Comparison of ENCODE assay signal across 8 cellular contexts in the genomic region with DNA sequence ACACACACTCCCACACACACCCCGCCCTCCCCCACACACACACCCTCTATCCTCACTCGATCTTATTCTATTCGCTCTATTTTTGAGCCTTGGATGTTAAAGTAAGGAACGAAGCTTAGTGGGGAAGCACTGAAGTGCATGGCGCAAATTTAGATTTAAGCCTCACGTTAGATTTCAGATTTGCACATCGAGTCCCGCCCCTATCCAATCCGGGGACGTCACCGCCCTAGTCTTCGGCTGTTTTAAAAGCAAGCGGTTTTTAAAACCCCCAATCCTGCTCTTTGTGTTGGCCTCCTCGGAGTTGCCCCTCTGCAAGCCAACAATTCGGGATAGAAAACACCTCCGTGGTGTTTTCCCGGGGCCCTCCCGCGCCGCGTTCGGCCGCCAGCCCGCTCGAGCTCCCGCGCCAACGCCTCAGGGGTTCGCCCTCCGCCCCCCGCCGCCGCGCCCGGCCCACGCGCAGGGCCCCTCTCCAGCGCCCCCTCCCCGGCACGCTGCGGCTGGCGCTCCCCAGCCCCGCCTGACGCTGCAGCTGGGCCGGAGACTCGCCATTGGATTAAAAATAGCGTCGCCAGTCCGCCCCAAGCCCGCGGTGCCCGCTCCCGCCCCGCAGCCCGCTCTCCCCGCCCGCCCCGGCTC. TPM values are rescaled to one million over a fixed set of nuclear protein-coding genes. Genes with fewer than 3 reads are reported as not detected.
DNase-seq lines count a peak whose midpoint lies in the region; ATAC-seq, FAIRE-seq and TF ChIP-seq lines count a peak whose summit lies in the region.

A gene with protein sequence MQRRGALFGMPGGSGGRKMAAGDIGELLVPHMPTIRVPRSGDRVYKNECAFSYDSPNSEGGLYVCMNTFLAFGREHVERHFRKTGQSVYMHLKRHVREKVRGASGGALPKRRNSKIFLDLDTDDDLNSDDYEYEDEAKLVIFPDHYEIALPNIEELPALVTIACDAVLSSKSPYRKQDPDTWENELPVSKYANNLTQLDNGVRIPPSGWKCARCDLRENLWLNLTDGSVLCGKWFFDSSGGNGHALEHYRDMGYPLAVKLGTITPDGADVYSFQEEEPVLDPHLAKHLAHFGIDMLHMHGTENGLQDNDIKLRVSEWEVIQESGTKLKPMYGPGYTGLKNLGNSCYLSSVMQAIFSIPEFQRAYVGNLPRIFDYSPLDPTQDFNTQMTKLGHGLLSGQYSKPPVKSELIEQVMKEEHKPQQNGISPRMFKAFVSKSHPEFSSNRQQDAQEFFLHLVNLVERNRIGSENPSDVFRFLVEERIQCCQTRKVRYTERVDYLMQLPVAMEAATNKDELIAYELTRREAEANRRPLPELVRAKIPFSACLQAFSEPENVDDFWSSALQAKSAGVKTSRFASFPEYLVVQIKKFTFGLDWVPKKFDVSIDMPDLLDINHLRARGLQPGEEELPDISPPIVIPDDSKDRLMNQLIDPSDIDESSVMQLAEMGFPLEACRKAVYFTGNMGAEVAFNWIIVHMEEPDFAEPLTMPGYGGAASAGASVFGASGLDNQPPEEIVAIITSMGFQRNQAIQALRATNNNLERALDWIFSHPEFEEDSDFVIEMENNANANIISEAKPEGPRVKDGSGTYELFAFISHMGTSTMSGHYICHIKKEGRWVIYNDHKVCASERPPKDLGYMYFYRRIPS (plus strand): TSS at position 574 of the 639 bp plus-strand sequence. CDS start 186 bp downstream, outside the sequence.

- H2BK120ac ChIP-seq in H1 (replicated peaks; ENCODE audit: low read depth, low read length): no peak within 1 kb of the TSS
- H2BK120ac ChIP-seq in mesenchymal stem cell (ENCODE audit: low read depth, low read length): peak within 1 kb of the TSS; percentile 89

- no peak for TF ChIP-seq CTCF in activated CD8-positive, alpha-beta T cell treated with anti-CD3 and anti-CD28 coated beads for 36 hours (IDR thresholded peaks at IDR 0.05)
- TF ChIP-seq CTCF in H1 (IDR thresholded peaks at IDR 0.05; ENCODE audit: control extremely low read depth in 1 of 3, insufficient read depth in 1 of 3, low read depth in 1 of 3, low read length in 3 of 3): no peak

- peak within 1 kb of the TSS; percentile 69 for H3K56ac ChIP-seq in H1 (replicated peaks; ENCODE audit: insufficient read length, low read depth, low read length)

- H2BK15ac ChIP-seq in H1 (ENCODE audit: low read length) (peak within 1 kb of the TSS; percentile 81; the same call in 1 of the 2 replicates), mesenchymal stem cell (ENCODE audit: low read depth, poor library complexity, severe bottlenecking) (peak within 1 kb of the TSS; percentile 82)

- no peak within 1 kb of the TSS for H3K14ac ChIP-seq in H1 (ENCODE audit: insufficient read length)
- H3K14ac ChIP-seq in mesenchymal stem cell (ENCODE audit: low read length in 2 of 2): peak within 1 kb of the TSS in 1 of 2 experiments; percentile 57

- H3K4me1 ChIP-seq in CD4-positive, CD25-positive, alpha-beta regulatory T cell (ENCODE audit: control insufficient read depth, insufficient read depth, low read length, poor library complexity, severe bottlenecking): peaks cover 20% of the 10 kb centered on the region
- H3K4me1 ChIP-seq in H1 (replicated peaks in 1 of 4; ENCODE audit: control insufficient read depth in 3 of 4, insufficient read depth in 4 of 4, low read length in 3 of 4) (peaks cover 3 to 8% (median 4%) of the 10 kb centered on the region in 4 experiments; a peak in 6 of 7 replicates), mesenchymal stem cell (ENCODE audit: control insufficient read depth, insufficient read depth, low read depth, low read length) (peaks cover 3% of the 10 kb centered on the region)

- H2BK12ac ChIP-seq in H1 (ENCODE audit: low read depth, low read length): peak within 1 kb of the TSS; percentile 55
- H2BK12ac ChIP-seq in mesenchymal stem cell (ENCODE audit: low read length in 2 of 2): peak within 1 kb of the TSS; percentile 18 to 65

- TF ChIP-seq EP300 in H1 (IDR thresholded peaks at IDR 0.05; ENCODE audit: borderline replicate concordance in 1 of 2, low read depth in 2 of 2, low read length in 2 of 2): no peak

- intact Hi-C loops in activated CD8-positive, alpha-beta T cell treated with anti-CD3 and anti-CD28 coated beads for 36 hours (cut with micrococcal nuclease): loop anchor here (5.0 kb wide), 1 partner anchor 50 kb away; the partner anchor contains the start of genes MRPL47 and NDUFB5

- H3K23ac ChIP-seq in H1 (ENCODE audit: insufficient read length) (no peak within 1 kb of the TSS), mesenchymal stem cell (ENCODE audit: low read length in 2 of 2) (peak within 1 kb of the TSS in 1 of 2 experiments; percentile 73)

- H3K18ac ChIP-seq in H1 (ENCODE audit: extremely low read depth, low read length) (peak within 1 kb of the TSS; percentile 96), mesenchymal stem cell (ENCODE audit: low read depth in 1 of 2, low read length in 2 of 2) (peak within 1 kb of the TSS; percentile 65 to 73)

- no peaks in the 10 kb centered on the region for H3K27me3 ChIP-seq in CD4-positive, CD25-positive, alpha-beta regulatory T cell (ENCODE audit: control insufficient read depth, insufficient read depth, low read length)
- H3K27me3 ChIP-seq in H1 (replicated peaks in 1 of 4; ENCODE audit: control insufficient read depth in 3 of 4, extremely low read depth in 1 of 4, insufficient read depth in 3 of 4, low read length in 3 of 4): no peaks in the 10 kb centered on the region
- no peaks in the 10 kb centered on the region for H3K27me3 ChIP-seq in mesenchymal stem cell (ENCODE audit: control insufficient read depth in 1 of 2, insufficient read depth in 1 of 2, low read length in 2 of 2)

- no peaks in the 10 kb centered on the region for H3K36me3 ChIP-seq in CD4-positive, CD25-positive, alpha-beta regulatory T cell (ENCODE audit: control insufficient read depth, insufficient read depth, low read length)
- H3K36me3 ChIP-seq in H1 (ENCODE audit: control insufficient read depth in 2 of 4, insufficient read depth in 4 of 4, low read length in 3 of 4) (no peaks in the 10 kb centered on the region), mesenchymal stem cell (ENCODE audit: control insufficient read depth in 1 of 2, insufficient read depth in 2 of 2, low read depth in 1 of 2, low read length in 2 of 2) (peaks cover 0 to 3% of the 10 kb centered on the region in 2 experiments)

- POLR2A ChIA-PET in activated CD8-positive, alpha-beta T cell treated with anti-CD3 and anti-CD28 coated beads for 36 hours (lab: Charles Lee): interaction anchor here (0.6 to 1.9 kb wide), 5 partner anchors 10 to 69 kb away, joined by 3 to 11 read pairs (median 3); partner anchors contain the start of gene NDUFB5
- POLR2A ChIA-PET in H1 (lab: Charles Lee; ENCODE audit: partially characterized antibody): interaction anchor here (0.7 to 2.7 kb wide), 15 partner anchors 9 to 329 kb away, joined by 3 to 11 read pairs (median 4); partner anchors contain the start of genes MRPL47, NDUFB5 and ZNF639

- H3K4ac ChIP-seq in H1 (replicated peaks; ENCODE audit: insufficient read length, low read depth, low read length) (peak within 1 kb of the TSS; percentile 91), mesenchymal stem cell (ENCODE audit: low read depth in 1 of 2, low read length in 2 of 2) (peak within 1 kb of the TSS; percentile 75 to 80)

- no peaks in the 10 kb centered on the region for H3K9me3 ChIP-seq in CD4-positive, CD25-positive, alpha-beta regulatory T cell (ENCODE audit: control insufficient read depth in 2 of 2, low read length in 2 of 2)
- no peaks in the 10 kb centered on the region for H3K9me3 ChIP-seq in H1 (ENCODE audit: insufficient read depth in 2 of 2, low read depth in 1 of 2, low read length in 1 of 2)
- no peaks in the 10 kb centered on the region for H3K9me3 ChIP-seq in mesenchymal stem cell (ENCODE audit: control insufficient read depth, low read length)

- CTCF ChIA-PET in activated CD8-positive, alpha-beta T cell treated with anti-CD3 and anti-CD28 coated beads for 36 hours (lab: Charles Lee): interaction anchor here (0.9 to 1.0 kb wide), 2 partner anchors 40 to 46 kb away, joined by 3 read pairs; no protein-coding TSS in a partner anchor
- CTCF ChIA-PET in H1 (lab: Charles Lee; ENCODE audit: partially characterized antibody): interaction anchor here (0.7 to 1.5 kb wide), 3 partner anchors 10 to 57 kb away, joined by 3 to 7 read pairs (median 3); no protein-coding TSS in a partner anchor

- H3K79me1 ChIP-seq in H1 (ENCODE audit: low read depth, low read length): peaks cover 6% of the 10 kb centered on the region
- H3K79me1 ChIP-seq in mesenchymal stem cell (replicated peaks; ENCODE audit: low read length, poor library complexity, severe bottlenecking): peaks cover 2% of the 10 kb centered on the region

- peak; percentile 43 to 82 (median 66) for DNase-seq in CD4-positive, CD25-positive, alpha-beta regulatory T cell
- DNase-seq in NCI-H748 treated with DMSO at 0.1 percent for 48 hours (lab: John Stamatoyannopoulos, UW): peak; percentile 33
- peak; percentile 78 for DNase-seq in activated CD8-positive, alpha-beta T cell treated with anti-CD3 and anti-CD28 coated beads for 36 hours
- DNase-seq in H1 (ENCODE audit: low read depth in 1 of 2, low spot score in 2 of 2): peak in 1 of 2 experiments; percentile 86
- peak; percentile 84 for DNase-seq in mesenchymal stem cell
- peak; percentile 20 for DNase-seq in stimulated activated CD8-positive, alpha-beta memory T cell treated with anti-CD3 and anti-CD28 coated beads, Interleukin-15, amount 100 ng/mL, for 24 hours (ENCODE audit: low read depth)

- peaks cover 0 to 5% of the 10 kb centered on the region in 2 experiments for H4K20me1 ChIP-seq in H1 (replicated peaks in 1 of 2; ENCODE audit: control insufficient read depth in 1 of 2, insufficient read depth in 2 of 2, low read length in 2 of 2)

- WGBS in H1 (ENCODE audit: extremely low coverage in 1 of 2, insufficient coverage in 1 of 2, insufficient read length in 1 of 2, insufficient replicate concordance in 2 of 2, low coverage in 1 of 2, low lambda C conversion rate in 2 of 2, missing lambda C conversion rate in 1 of 2), 2 experiments: 2 to 100% methylated on average over 2 to 29 of the region's 58 CpGs
- under 1% methylated on average over 29 of the region's 58 CpGs for WGBS in mesenchymal stem cell

- peak within 1 kb of the TSS; percentile 52; the same call in 1 of the 2 replicates for H2BK5ac ChIP-seq in H1 (ENCODE audit: low read depth, low read length)
- H2BK5ac ChIP-seq in mesenchymal stem cell (ENCODE audit: low read depth, low read length, poor library complexity, severe bottlenecking): peak within 1 kb of the TSS; percentile 90

- TF ChIP-seq POLR2A in H1 (IDR thresholded peaks at IDR 0.05; ENCODE audit: control extremely low read depth in 1 of 2, low read depth in 2 of 2, low read length in 2 of 2): peak in 1 of 2 experiments; percentile 38; a peak in 2 of 3 replicates

- H3K27me3 Mint-ChIP-seq in CD4-positive, CD25-positive, alpha-beta regulatory T cell: peaks cover 24% of the 10 kb centered on the region
- peaks cover 10% of the 10 kb centered on the region for H3K27me3 Mint-ChIP-seq in activated CD8-positive, alpha-beta T cell treated with anti-CD3 and anti-CD28 coated beads for 36 hours

- H4K91ac ChIP-seq in H1 (replicated peaks; ENCODE audit: insufficient read length, low read length) (peak within 1 kb of the TSS; percentile 71), mesenchymal stem cell (ENCODE audit: low read length) (peak within 1 kb of the TSS; percentile 48)

- no peak for TF ChIP-seq RAD21 in H1 (IDR thresholded peaks at IDR 0.05 in 1 of 2, conservative IDR thresholded peaks at IDR 0.05 in 1 of 2; ENCODE audit: low read depth in 2 of 2, low read length in 2 of 2)

- H2AFZ ChIP-seq in H1 (ENCODE audit: low read length) (peak within 1 kb of the TSS; percentile 86; the same call in 1 of the 2 replicates), mesenchymal stem cell (ENCODE audit: low read depth, low read length) (peak within 1 kb of the TSS; percentile 91)

- H3K4me1 Mint-ChIP-seq in CD4-positive, CD25-positive, alpha-beta regulatory T cell: peaks cover 13 to 37% (median 23%) of the 10 kb centered on the region in 4 donors
- H3K4me1 Mint-ChIP-seq in activated CD8-positive, alpha-beta T cell treated with anti-CD3 and anti-CD28 coated beads for 36 hours (ENCODE audit: low read depth): peaks cover 20% of the 10 kb centered on the region

- peak within 1 kb of the TSS; percentile 90 to 98 (median 94) for H3K4me3 Mint-ChIP-seq in CD4-positive, CD25-positive, alpha-beta regulatory T cell
- H3K4me3 Mint-ChIP-seq in activated CD8-positive, alpha-beta T cell treated with anti-CD3 and anti-CD28 coated beads for 36 hours: peak within 1 kb of the TSS; percentile 95

- FAIRE-seq in H1 (lab: Jason Lieb, UNC): no peak

- peak within 1 kb of the TSS; percentile 94 for H4K5ac ChIP-seq in H1 (ENCODE audit: insufficient read length, low read depth, low read length)

- H3K9ac ChIP-seq in H1 (replicated peaks in 1 of 4; ENCODE audit: extremely low read depth in 1 of 4, low read depth in 3 of 4, low read length in 3 of 4): peak within 1 kb of the TSS; percentile 72 to 97 (median 96)
- H3K9ac ChIP-seq in mesenchymal stem cell (ENCODE audit: low read length): peak within 1 kb of the TSS; percentile 89

- peak within 1 kb of the TSS; percentile 76 to 95 for H3K4me2 ChIP-seq in H1 (ENCODE audit: insufficient read depth in 1 of 2, low read depth in 2 of 2, low read length in 2 of 2)
- H3K4me2 ChIP-seq in mesenchymal stem cell (ENCODE audit: low read length, poor library complexity, severe bottlenecking): peak within 1 kb of the TSS; percentile 90

- H4K8ac ChIP-seq in H1 (ENCODE audit: extremely low read depth, insufficient read depth, low read length): peak within 1 kb of the TSS; percentile 95
- H4K8ac ChIP-seq in mesenchymal stem cell (ENCODE audit: low read length): peak within 1 kb of the TSS; percentile 81

- no peaks in the 10 kb centered on the region for H3K36me3 Mint-ChIP-seq in CD4-positive, CD25-positive, alpha-beta regulatory T cell
- peaks cover 6% of the 10 kb centered on the region for H3K36me3 Mint-ChIP-seq in activated CD8-positive, alpha-beta T cell treated with anti-CD3 and anti-CD28 coated beads for 36 hours (ENCODE audit: low read depth)

- H3K27ac Mint-ChIP-seq in CD4-positive, CD25-positive, alpha-beta regulatory T cell: peak within 1 kb of the TSS; percentile 84 to 93 (median 88)
- peak within 1 kb of the TSS; percentile 93 for H3K27ac Mint-ChIP-seq in activated CD8-positive, alpha-beta T cell treated with anti-CD3 and anti-CD28 coated beads for 36 hours

- H3K27ac ChIP-seq in CD4-positive, CD25-positive, alpha-beta regulatory T cell (ENCODE audit: insufficient read depth, low read length, poor library complexity, severe bottlenecking): peak within 1 kb of the TSS; percentile 47
- H3K27ac ChIP-seq in H1 (ENCODE audit: low read depth, low read length) (peak within 1 kb of the TSS; percentile 81), mesenchymal stem cell (ENCODE audit: low read length, poor library complexity, severe bottlenecking) (peak within 1 kb of the TSS; percentile 91)

- H2AK5ac ChIP-seq in H1 (ENCODE audit: low read depth, low read length): no peak within 1 kb of the TSS
- peak within 1 kb of the TSS; percentile 68 for H2AK5ac ChIP-seq in mesenchymal stem cell (ENCODE audit: low read length, severe bottlenecking)

- peak within 1 kb of the TSS; percentile 79 for H3K4me3 ChIP-seq in CD4-positive, CD25-positive, alpha-beta regulatory T cell (ENCODE audit: low read depth, low read length)
- H3K4me3 ChIP-seq in H1 (ENCODE audit: extremely low read depth in 1 of 4, insufficient read depth in 2 of 4, low read depth in 3 of 4, low read length in 4 of 4): peak within 1 kb of the TSS; percentile 62 to 97 (median 84)
- H3K4me3 ChIP-seq in mesenchymal stem cell (ENCODE audit: insufficient read depth in 1 of 2, low read depth in 1 of 2, low read length in 2 of 2): peak within 1 kb of the TSS; percentile 82 to 84

- no peaks in the 10 kb centered on the region for H3K9me3 Mint-ChIP-seq in CD4-positive, CD25-positive, alpha-beta regulatory T cell
- no peaks in the 10 kb centered on the region for H3K9me3 Mint-ChIP-seq in activated CD8-positive, alpha-beta T cell treated with anti-CD3 and anti-CD28 coated beads for 36 hours

- ATAC-seq in CD4-positive, CD25-positive, alpha-beta regulatory T cell (ENCODE audit: low read depth in 2 of 2): peak; percentile 61 to 63
- ATAC-seq in GM19324 (IDR thresholded peaks at IDR 0.05; ENCODE audit: low FRiP score, unreplicated experiment) (peak; percentile 76), HG03442 (IDR thresholded peaks at IDR 0.05; ENCODE audit: unreplicated experiment) (peak; percentile 58)
- peak; percentile 62 for ATAC-seq in activated CD8-positive, alpha-beta T cell treated with anti-CD3 and anti-CD28 coated beads for 36 hours

- H3K79me2 ChIP-seq in H1 (ENCODE audit: control insufficient read depth in 1 of 2, insufficient read depth in 2 of 2, low read length in 2 of 2): peaks cover 5 to 35% of the 10 kb centered on the region in 2 experiments; a peak in 3 of 4 replicates

- peaks cover 5% of the 10 kb centered on the region; the same call in 1 of the 2 replicates for H3K23me2 ChIP-seq in H1 (ENCODE audit: low read depth, low read length)

- no peak within 1 kb of the TSS for H2BK20ac ChIP-seq in H1 (ENCODE audit: low read length)

RNA-seq across cellular contexts. Expression of the gene that starts here (rescaled TPM):
- 6.4 TPM for total RNA-seq in CD4-positive, CD25-positive, alpha-beta regulatory T cell
- 1 to 10 TPM; 3.2 to 6.5 (median 3.6) TPM for polyA plus RNA-seq in CD4-positive, CD25-positive, alpha-beta regulatory T cell
- total RNA-seq in activated CD8-positive, alpha-beta T cell treated with anti-CD3 and anti-CD28 coated beads for 36 hours: 10 to 100 TPM in 1 of 2 experiments, 1 to 10 TPM in 1; 9.6 to 11.7 TPM
- total RNA-seq in H1 (2021; fragmentation: NEBNext Ultra II Directional; extraction: Animal tissue kit (Norgen Biotek cat#: 25700)): 25.9 and 28.0 TPM in 2 replicates
- polyA plus RNA-seq in H1 (2011; rRNA removed): 5.5 and 7.9 TPM in 2 replicates
- polyA plus RNA-seq in H1 (2011; cell fraction: cytosol; rRNA removed): 9.2 TPM
- polyA plus RNA-seq in H1 (2011; cell fraction: nucleus; rRNA removed): 7.5 TPM
- 12.7 to 16.1 TPM (median 14.5 TPM) in 4 replicates for polyA plus RNA-seq in H1 (2012, experiment 1 of 2)
- 2.4 TPM for polyA plus RNA-seq in H1 (2012, experiment 2 of 2)
- polyA plus RNA-seq in H1 (2013, experiment 1 of 2): 9.8 TPM
- 9.3 TPM for polyA plus RNA-seq in H1 (2013, experiment 2 of 2)
- 25.9 and 36.3 TPM in 2 replicates for polyA minus RNA-seq in H1 (2011; rRNA and poly(A)+ RNA removed)
- 19.2 TPM for polyA minus RNA-seq in H1 (2011; cell fraction: cytosol; rRNA and poly(A)+ RNA removed)
- 35.9 TPM for polyA minus RNA-seq in H1 (2011; cell fraction: nucleus; rRNA and poly(A)+ RNA removed)
- polyA plus RNA-seq in mesenchymal stem cell (2013, experiment 1 of 2): 7.2 TPM
- polyA plus RNA-seq in mesenchymal stem cell (2013, experiment 2 of 2): 7.0 TPM
